Comparison of ENCODE assay signal across 8 cellular contexts in the genomic region with DNA sequence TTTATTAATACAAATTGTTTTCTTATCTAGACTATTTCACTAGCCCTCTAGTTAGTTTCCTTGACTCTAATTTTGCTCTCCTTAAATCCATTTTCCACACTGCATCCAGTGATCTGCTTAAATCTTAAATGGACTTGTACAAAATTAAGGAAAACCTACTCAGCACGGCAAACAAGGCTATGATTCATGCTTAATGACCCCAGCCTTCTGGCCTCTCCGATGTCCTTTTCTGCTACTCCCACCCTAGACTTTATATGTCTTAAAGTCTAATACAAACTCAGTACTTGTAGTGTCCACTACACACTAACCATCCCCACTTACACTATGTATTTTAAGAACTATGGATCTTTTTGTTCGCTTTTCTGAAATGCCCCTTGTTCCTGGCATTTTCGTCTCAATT. TPM values are rescaled to one million over a fixed set of nuclear protein-coding genes. Genes with fewer than 3 reads are reported as not detected.
DNase-seq lines count a peak whose midpoint lies in the region; ATAC-seq and TF ChIP-seq lines count a peak whose summit lies in the region.

No MANE protein-coding gene starts in this region.

- H3K4me3 ChIP-seq in AG10803 (ENCODE audit: low read length) (peak overlapping the region; percentile 95), mononuclear cell (ENCODE audit: low read length) (peak overlapping the region; percentile 98)

- H3K4me1 ChIP-seq in mononuclear cell (ENCODE audit: insufficient read depth, low read length): peaks cover 43% of the 10 kb centered on the region

- ATAC-seq in HG03045 (IDR thresholded peaks at IDR 0.05; ENCODE audit: unreplicated experiment): no peak

- H3K9me3 ChIP-seq in mononuclear cell (ENCODE audit: low read depth, low read length): no peaks in the 10 kb centered on the region

- TF ChIP-seq CTCF in AG10803 (conservative IDR thresholded peaks at IDR 0.05; ENCODE audit: low read length) (no peak), brain (conservative IDR thresholded peaks at IDR 0.05) (no peak)

- peak overlapping the region; percentile 90 to 98 (median 94) for H3K4me3 Mint-ChIP-seq in brain

- no peaks in the 10 kb centered on the region for H3K27me3 ChIP-seq in mononuclear cell (ENCODE audit: insufficient read depth, low read length)

- peaks cover 58% of the 10 kb centered on the region for H3K4me1 Mint-ChIP-seq in brain

- H3K27ac Mint-ChIP-seq in brain: peak overlapping the region; percentile 0 to 99 (median 72)

- H3K27me3 Mint-ChIP-seq in brain: peaks cover 19% of the 10 kb centered on the region

- H3K9me3 Mint-ChIP-seq in brain: peaks cover 0 to 4% (median 0%) of the 10 kb centered on the region in 5 experiments

- peak; percentile 18 for DNase-seq in AG10803 (ENCODE audit: low read depth)
- peak; percentile 41 for DNase-seq in HT1080 (ENCODE audit: low read depth)
- no peak for DNase-seq in GF-D8 (lab: John Stamatoyannopoulos, UW)
- no peak for DNase-seq in NAMALWA (ENCODE audit: low spot score)
- no peak for DNase-seq in retina

- H3K36me3 Mint-ChIP-seq in brain: peaks cover 34% of the 10 kb centered on the region

RNA-seq across cellular contexts. Expression of gene TMED5, which starts 2.2 kb away (rescaled TPM):
- 51.8 and 65.1 TPM in 2 replicates for total RNA-seq in HT1080 (2014; rRNA removed; shearing (Covaris generic))
- polyA plus RNA-seq in HT1080 (2015; cell fraction: cytosol; rRNA removed): 56.2 and 56.8 TPM in 2 replicates
- 47.0 and 55.7 TPM in 2 replicates for polyA plus RNA-seq in HT1080 (2015; cell fraction: nucleus; rRNA removed)
- 16.7 TPM for polyA plus RNA-seq in brain (ENCODE audit: insufficient read depth, low read depth, low replicate concordance)
- 93.1 TPM for total RNA-seq in mononuclear cell

RNA-seq across cellular contexts. Expression of gene CCDC18, which starts 2.5 kb away (rescaled TPM):
- total RNA-seq in HT1080 (2014; rRNA removed; shearing (Covaris generic)): 12.0 and 12.3 TPM in 2 replicates
- polyA plus RNA-seq in HT1080 (2015; cell fraction: cytosol; rRNA removed): 7.1 and 10.0 TPM in 2 replicates
- 39.8 and 41.0 TPM in 2 replicates for polyA plus RNA-seq in HT1080 (2015; cell fraction: nucleus; rRNA removed)
- 0.53 TPM for polyA plus RNA-seq in brain (ENCODE audit: insufficient read depth, low read depth, low replicate concordance)
- 7.6 TPM for total RNA-seq in mononuclear cell

Comparison
In these comparisons a context has a peak if more than half of its experiments do, and no peak if none do; other contexts are left out.
1. DNase-seq: peak in AG10803 (single experiment) and HT1080 (single experiment); none in GF-D8 (single experiment), NAMALWA (single experiment) and retina (single experiment).